In genomic region chr5:137316346-137316736, GRCh38 we compare ENCODE assay signal across 1 cellular context.
TF ChIP-seq lines count a peak whose summit lies in the region.

No MANE protein-coding gene starts in this region.

TF ChIP-seq in GM23338, 12 proteins besides CTCF, POLR2A, EP300 and RAD21 (continued from another document):
- TF ChIP-seq, protein P1, sequence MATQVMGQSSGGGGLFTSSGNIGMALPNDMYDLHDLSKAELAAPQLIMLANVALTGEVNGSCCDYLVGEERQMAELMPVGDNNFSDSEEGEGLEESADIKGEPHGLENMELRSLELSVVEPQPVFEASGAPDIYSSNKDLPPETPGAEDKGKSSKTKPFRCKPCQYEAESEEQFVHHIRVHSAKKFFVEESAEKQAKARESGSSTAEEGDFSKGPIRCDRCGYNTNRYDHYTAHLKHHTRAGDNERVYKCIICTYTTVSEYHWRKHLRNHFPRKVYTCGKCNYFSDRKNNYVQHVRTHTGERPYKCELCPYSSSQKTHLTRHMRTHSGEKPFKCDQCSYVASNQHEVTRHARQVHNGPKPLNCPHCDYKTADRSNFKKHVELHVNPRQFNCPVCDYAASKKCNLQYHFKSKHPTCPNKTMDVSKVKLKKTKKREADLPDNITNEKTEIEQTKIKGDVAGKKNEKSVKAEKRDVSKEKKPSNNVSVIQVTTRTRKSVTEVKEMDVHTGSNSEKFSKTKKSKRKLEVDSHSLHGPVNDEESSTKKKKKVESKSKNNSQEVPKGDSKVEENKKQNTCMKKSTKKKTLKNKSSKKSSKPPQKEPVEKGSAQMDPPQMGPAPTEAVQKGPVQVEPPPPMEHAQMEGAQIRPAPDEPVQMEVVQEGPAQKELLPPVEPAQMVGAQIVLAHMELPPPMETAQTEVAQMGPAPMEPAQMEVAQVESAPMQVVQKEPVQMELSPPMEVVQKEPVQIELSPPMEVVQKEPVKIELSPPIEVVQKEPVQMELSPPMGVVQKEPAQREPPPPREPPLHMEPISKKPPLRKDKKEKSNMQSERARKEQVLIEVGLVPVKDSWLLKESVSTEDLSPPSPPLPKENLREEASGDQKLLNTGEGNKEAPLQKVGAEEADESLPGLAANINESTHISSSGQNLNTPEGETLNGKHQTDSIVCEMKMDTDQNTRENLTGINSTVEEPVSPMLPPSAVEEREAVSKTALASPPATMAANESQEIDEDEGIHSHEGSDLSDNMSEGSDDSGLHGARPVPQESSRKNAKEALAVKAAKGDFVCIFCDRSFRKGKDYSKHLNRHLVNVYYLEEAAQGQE (IDR thresholded peaks at IDR 0.05; ENCODE audit: unreplicated experiment), result no peak
- TF ChIP-seq NANOG (IDR thresholded peaks at IDR 0.05; ENCODE audit: borderline replicate concordance) (no peak), ZNF331 (CRISPR knock-in tag; IDR thresholded peaks at IDR 0.05; ENCODE audit: low read depth) (no peak), EZH2 (IDR thresholded peaks at IDR 0.05; ENCODE audit: low read depth, unreplicated experiment) (no peak), EZH2phosphoT487 (IDR thresholded peaks at IDR 0.05; ENCODE audit: unreplicated experiment) (no peak), POLR2AphosphoS5 (IDR thresholded peaks at IDR 0.05; ENCODE audit: low read depth) (no peak), ZNF114 (CRISPR knock-in tag; IDR thresholded peaks at IDR 0.05) (no peak)
